Comparison of ENCODE assay signal across 1 cellular context in genomic region chr15:65056868-65057548, GRCh38.
TF ChIP-seq lines count a peak whose summit lies in the region.

No MANE protein-coding gene starts in this region.

TF ChIP-seq in HepG2, 621 proteins besides CTCF, POLR2A, EP300 and RAD21 (continued from another document and continues in another):
- TF ChIP-seq RAD51 (IDR thresholded peaks at IDR 0.05; ENCODE audit: borderline replicate concordance) (peak; percentile 55; the same call in 1 of the 2 replicates), NR2C2 (CRISPR knock-in tag; IDR thresholded peaks at IDR 0.05; ENCODE audit: borderline replicate concordance) (peak; percentile 85), ZNF615 (CRISPR knock-in tag; IDR thresholded peaks at IDR 0.05; ENCODE audit: borderline replicate concordance) (0 out of 2 replicates have a peak, but pooled peaks have one; percentile 52), TGIF2 (CRISPR knock-in tag; IDR thresholded peaks at IDR 0.05) (peak; percentile 94), DPF2 (CRISPR knock-in tag; IDR thresholded peaks at IDR 0.05; ENCODE audit: borderline replicate concordance, low read depth) (peak; percentile 82; the same call in 1 of the 2 replicates), PATZ1 (CRISPR knock-in tag; IDR thresholded peaks at IDR 0.05) (peak; percentile 74), KAT2B (IDR thresholded peaks at IDR 0.05; ENCODE audit: borderline replicate concordance, low read depth, low read length) (no peak), FOXK1 (CRISPR knock-in tag; IDR thresholded peaks at IDR 0.05; ENCODE audit: borderline replicate concordance, low read depth) (peak; percentile 59; the same call in 1 of the 2 replicates), ZNF770 (CRISPR knock-in tag; IDR thresholded peaks at IDR 0.05) (0 out of 2 replicates have a peak, but pooled peaks have one; percentile 20), LRRFIP1 (CRISPR knock-in tag; conservative IDR thresholded peaks at IDR 0.05) (no peak), ZNF556 (CRISPR knock-in tag; IDR thresholded peaks at IDR 0.05; ENCODE audit: borderline replicate concordance) (peak; percentile 62; the same call in 1 of the 2 replicates), ZNF792 (CRISPR knock-in tag; IDR thresholded peaks at IDR 0.05) (peak; percentile 67; the same call in 1 of the 2 replicates), WIZ (CRISPR knock-in tag; IDR thresholded peaks at IDR 0.05) (0 out of 2 replicates have a peak, but pooled peaks have one; percentile 65), SOX13 (IDR thresholded peaks at IDR 0.05) (no peak), SOX13 (CRISPR knock-in tag; conservative IDR thresholded peaks at IDR 0.05 in 1 of 2, IDR thresholded peaks at IDR 0.05 in 1 of 2) (peak in 1 of 2 experiments; percentile 77; a peak in 2 of 4 replicates), KDM1A (CRISPR knock-in tag; IDR thresholded peaks at IDR 0.05) (peak; percentile 87), SKI (IDR thresholded peaks at IDR 0.05; ENCODE audit: partially characterized antibody) (peak; percentile 64), ZBTB7B (CRISPR knock-in tag; IDR thresholded peaks at IDR 0.05) (peak; percentile 83), CEBPB (IDR thresholded peaks at IDR 0.05; ENCODE audit: borderline replicate concordance, low read depth, low read length) (peak; percentile 33; the same call in 1 of the 2 replicates), ZNF605 (CRISPR knock-in tag; IDR thresholded peaks at IDR 0.05) (0 out of 2 replicates have a peak, but pooled peaks have one; percentile 58), ZNF343 (CRISPR knock-in tag; IDR thresholded peaks at IDR 0.05) (0 out of 2 replicates have a peak, but pooled peaks have one; percentile 54), NR2F1 (CRISPR knock-in tag; IDR thresholded peaks at IDR 0.05) (peak; percentile 71 to 87), HMG20A (CRISPR knock-in tag; IDR thresholded peaks at IDR 0.05; ENCODE audit: borderline replicate concordance) (peak; percentile 74), ZNF180 (CRISPR knock-in tag; IDR thresholded peaks at IDR 0.05; ENCODE audit: borderline replicate concordance, low read depth) (no peak), GPBP1L1 (CRISPR knock-in tag; IDR thresholded peaks at IDR 0.05) (no peak), DMTF1 (CRISPR knock-in tag; IDR thresholded peaks at IDR 0.05) (no peak), NCOA1 (CRISPR knock-in tag; IDR thresholded peaks at IDR 0.05) (no peak), MAZ (IDR thresholded peaks at IDR 0.05; ENCODE audit: borderline replicate concordance, low read depth, low read length) (0 out of 2 replicates have a peak, but pooled peaks have one; percentile 53), MAZ (CRISPR knock-in tag; IDR thresholded peaks at IDR 0.05; ENCODE audit: low read depth) (0 out of 2 replicates have a peak, but pooled peaks have one; percentile 44)
- TF ChIP-seq, protein P1, sequence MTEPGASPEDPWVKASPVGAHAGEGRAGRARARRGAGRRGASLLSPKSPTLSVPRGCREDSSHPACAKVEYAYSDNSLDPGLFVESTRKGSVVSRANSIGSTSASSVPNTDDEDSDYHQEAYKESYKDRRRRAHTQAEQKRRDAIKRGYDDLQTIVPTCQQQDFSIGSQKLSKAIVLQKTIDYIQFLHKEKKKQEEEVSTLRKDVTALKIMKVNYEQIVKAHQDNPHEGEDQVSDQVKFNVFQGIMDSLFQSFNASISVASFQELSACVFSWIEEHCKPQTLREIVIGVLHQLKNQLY (CRISPR knock-in tag; IDR thresholded peaks at IDR 0.05) = peak; percentile 62; the same call in 1 of the 2 replicates
- TF ChIP-seq, protein P2, sequence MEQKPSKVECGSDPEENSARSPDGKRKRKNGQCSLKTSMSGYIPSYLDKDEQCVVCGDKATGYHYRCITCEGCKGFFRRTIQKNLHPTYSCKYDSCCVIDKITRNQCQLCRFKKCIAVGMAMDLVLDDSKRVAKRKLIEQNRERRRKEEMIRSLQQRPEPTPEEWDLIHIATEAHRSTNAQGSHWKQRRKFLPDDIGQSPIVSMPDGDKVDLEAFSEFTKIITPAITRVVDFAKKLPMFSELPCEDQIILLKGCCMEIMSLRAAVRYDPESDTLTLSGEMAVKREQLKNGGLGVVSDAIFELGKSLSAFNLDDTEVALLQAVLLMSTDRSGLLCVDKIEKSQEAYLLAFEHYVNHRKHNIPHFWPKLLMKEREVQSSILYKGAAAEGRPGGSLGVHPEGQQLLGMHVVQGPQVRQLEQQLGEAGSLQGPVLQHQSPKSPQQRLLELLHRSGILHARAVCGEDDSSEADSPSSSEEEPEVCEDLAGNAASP (CRISPR knock-in tag; IDR thresholded peaks at IDR 0.05; ENCODE audit: borderline replicate concordance) = peak; percentile 48; the same call in 1 of the 2 replicates
- TF ChIP-seq, protein P3, sequence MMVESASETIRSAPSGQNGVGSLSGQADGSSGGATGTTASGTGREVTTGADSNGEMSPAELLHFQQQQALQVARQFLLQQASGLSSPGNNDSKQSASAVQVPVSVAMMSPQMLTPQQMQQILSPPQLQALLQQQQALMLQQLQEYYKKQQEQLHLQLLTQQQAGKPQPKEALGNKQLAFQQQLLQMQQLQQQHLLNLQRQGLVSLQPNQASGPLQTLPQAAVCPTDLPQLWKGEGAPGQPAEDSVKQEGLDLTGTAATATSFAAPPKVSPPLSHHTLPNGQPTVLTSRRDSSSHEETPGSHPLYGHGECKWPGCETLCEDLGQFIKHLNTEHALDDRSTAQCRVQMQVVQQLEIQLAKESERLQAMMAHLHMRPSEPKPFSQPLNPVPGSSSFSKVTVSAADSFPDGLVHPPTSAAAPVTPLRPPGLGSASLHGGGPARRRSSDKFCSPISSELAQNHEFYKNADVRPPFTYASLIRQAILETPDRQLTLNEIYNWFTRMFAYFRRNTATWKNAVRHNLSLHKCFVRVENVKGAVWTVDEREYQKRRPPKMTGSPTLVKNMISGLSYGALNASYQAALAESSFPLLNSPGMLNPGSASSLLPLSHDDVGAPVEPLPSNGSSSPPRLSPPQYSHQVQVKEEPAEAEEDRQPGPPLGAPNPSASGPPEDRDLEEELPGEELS (CRISPR knock-in tag; IDR thresholded peaks at IDR 0.05) = 0 out of 2 replicates have a peak, but pooled peaks have one; percentile 34
- TF ChIP-seq, protein P4, sequence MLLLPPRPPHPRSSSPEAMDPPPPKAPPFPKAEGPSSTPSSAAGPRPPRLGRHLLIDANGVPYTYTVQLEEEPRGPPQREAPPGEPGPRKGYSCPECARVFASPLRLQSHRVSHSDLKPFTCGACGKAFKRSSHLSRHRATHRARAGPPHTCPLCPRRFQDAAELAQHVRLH (CRISPR knock-in tag; IDR thresholded peaks at IDR 0.05; ENCODE audit: borderline replicate concordance, low read depth) = peak; percentile 66; the same call in 1 of the 2 replicates
